8 cellular contexts compared by ENCODE assay signal in the genomic region with DNA sequence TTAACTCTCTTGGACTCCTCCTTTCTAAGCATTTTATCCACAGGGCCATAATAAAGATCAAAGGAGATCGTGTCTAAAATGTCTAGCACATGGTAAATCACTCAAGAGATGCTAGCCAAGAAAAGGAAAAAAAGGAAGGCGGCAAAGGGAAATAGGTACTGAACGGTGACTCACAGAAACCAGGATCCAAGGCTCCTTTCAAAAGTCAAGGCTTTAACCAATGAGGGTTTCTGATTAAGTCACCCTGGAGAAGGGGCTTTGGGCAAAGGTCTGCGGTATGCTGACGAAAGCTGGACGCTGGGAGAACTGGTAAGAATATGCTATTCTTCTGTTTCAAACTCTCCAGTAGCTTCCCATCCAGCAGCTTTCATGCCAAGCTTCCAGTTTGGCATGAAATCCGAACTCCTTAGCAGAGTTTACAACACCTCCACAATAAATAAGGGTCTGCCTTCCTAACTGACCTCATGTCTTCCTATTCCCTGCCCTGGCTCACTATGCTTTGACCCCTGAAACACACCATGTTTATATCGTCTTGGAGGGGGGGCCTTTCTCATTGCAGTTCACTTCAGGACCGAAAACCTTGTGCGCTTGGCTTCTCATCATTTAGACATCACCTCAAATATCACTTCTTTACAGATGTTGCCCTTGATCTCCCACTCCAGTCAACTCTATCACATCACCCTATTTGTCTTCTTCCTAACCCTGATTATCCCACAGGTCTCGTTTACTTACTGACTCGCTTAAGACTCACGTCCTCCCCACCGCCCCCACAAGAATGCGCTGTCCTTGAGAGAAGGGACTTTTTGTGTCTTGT. TPM values are rescaled to one million over a fixed set of nuclear protein-coding genes. Genes with fewer than 3 reads are reported as not detected.
DNase-seq lines count a peak whose midpoint lies in the region; ATAC-seq lines count a peak whose summit lies in the region.

No MANE protein-coding gene starts in this region.

- DNase-seq in NCI-H345 (lab: John Stamatoyannopoulos, UW) = peak; percentile 3
- no peak for DNase-seq in NCI-H345 treated with DMSO at 0.1 percent for 48 hours (lab: John Stamatoyannopoulos, UW; ENCODE audit: unreplicated experiment)
- peak; percentile 40 for DNase-seq in KBM-7
- DNase-seq in activated CD4-positive, alpha-beta T cell treated with anti-CD3 and anti-CD28 coated beads for 36 hours = peak; percentile 89
- DNase-seq in effector CD4-positive, alpha-beta T cell = peak; percentile 53
- peak; percentile 78 for DNase-seq in stimulated activated CD8-positive, alpha-beta memory T cell treated with anti-CD3 and anti-CD28 coated beads, Interleukin-4, amount 100 ng/mL, for 48 hours
- DNase-seq in ureter (ENCODE audit: low spot score) = no peak

- H3K9me3 Mint-ChIP-seq in activated CD4-positive, alpha-beta T cell treated with anti-CD3 and anti-CD28 coated beads for 36 hours (ENCODE audit: low read depth) = no peaks in the 10 kb centered on the region

- POLR2A ChIA-PET in activated CD4-positive, alpha-beta T cell treated with anti-CD3 and anti-CD28 coated beads for 36 hours (lab: Charles Lee) = interaction anchor here (0.5 to 4.6 kb wide), 10 partner anchors 11 to 148 kb away, joined by 3 to 72 read pairs (median 4); a partner anchor contains a TSS

- peaks cover 53% of the 10 kb centered on the region for H3K36me3 Mint-ChIP-seq in activated CD4-positive, alpha-beta T cell treated with anti-CD3 and anti-CD28 coated beads for 36 hours (ENCODE audit: low read depth)

- H3K27ac Mint-ChIP-seq in activated CD4-positive, alpha-beta T cell treated with anti-CD3 and anti-CD28 coated beads for 36 hours = peak overlapping the region; percentile 99

- ATAC-seq in activated CD4-positive, alpha-beta T cell treated with anti-CD3 and anti-CD28 coated beads for 36 hours = peak; percentile 73

- H3K27me3 ChIP-seq in mononuclear cell (ENCODE audit: insufficient read depth, low read length) = no peaks in the 10 kb centered on the region

- CTCF ChIA-PET in activated CD4-positive, alpha-beta T cell treated with anti-CD3 and anti-CD28 coated beads for 36 hours (lab: Charles Lee) = interaction anchor here (0.8 to 2.4 kb wide), 6 partner anchors 10 to 212 kb away, joined by 3 to 12 read pairs (median 4); no protein-coding TSS in a partner anchor

- H3K4me3 ChIP-seq in mononuclear cell (ENCODE audit: low read length) = peak overlapping the region; percentile 73

- H3K4me1 ChIP-seq in mononuclear cell (ENCODE audit: insufficient read depth, low read length) = peaks cover 38% of the 10 kb centered on the region

- intact Hi-C loops in activated CD4-positive, alpha-beta T cell treated with anti-CD3 and anti-CD28 coated beads for 36 hours (cut with DNase I, micrococcal nuclease) = loop anchor here (1.0 to 5.0 kb wide), 3 partner anchors 12 to 72 kb away; no protein-coding TSS in a partner anchor

- H3K4me3 Mint-ChIP-seq in activated CD4-positive, alpha-beta T cell treated with anti-CD3 and anti-CD28 coated beads for 36 hours = peak overlapping the region; percentile 94

- no peaks in the 10 kb centered on the region for H3K9me3 ChIP-seq in mononuclear cell (ENCODE audit: low read depth, low read length)

- peaks cover 59% of the 10 kb centered on the region for H3K4me1 Mint-ChIP-seq in activated CD4-positive, alpha-beta T cell treated with anti-CD3 and anti-CD28 coated beads for 36 hours

- in situ Hi-C loops in KBM-7 (cut with MboI; ENCODE audit: low pct_unique_long_range_greater_than_20kb, low sequenced_read_pairs) = no loop called here

- H3K27me3 Mint-ChIP-seq in activated CD4-positive, alpha-beta T cell treated with anti-CD3 and anti-CD28 coated beads for 36 hours = no peaks in the 10 kb centered on the region

RNA-seq across cellular contexts. Expression of a gene that starts 0.9 kb away (rescaled TPM):
- total RNA-seq in activated CD4-positive, alpha-beta T cell treated with anti-CD3 and anti-CD28 coated beads for 36 hours = 10 to 100 TPM; 56.5 to 61.2 TPM
- total RNA-seq in mononuclear cell (8.0 TPM), ureter (57.1 TPM)

RNA-seq across cellular contexts. Expression of a gene that starts 7.0 kb away (rescaled TPM):
- 100 to 1,000 TPM; 156 to 164 TPM for total RNA-seq in activated CD4-positive, alpha-beta T cell treated with anti-CD3 and anti-CD28 coated beads for 36 hours
- total RNA-seq in mononuclear cell (372 TPM), ureter (53.3 TPM)

RNA-seq across cellular contexts. Expression of a gene that starts 49.4 kb away (rescaled TPM):
- total RNA-seq in activated CD4-positive, alpha-beta T cell treated with anti-CD3 and anti-CD28 coated beads for 36 hours = 10 to 100 TPM; 61.7 to 71.3 TPM
- total RNA-seq in mononuclear cell (6.6 TPM), ureter (79.4 TPM)

Comparison
In these comparisons a context has a peak if more than half of its experiments do, and no peak if none do; other contexts are left out.
1. DNase-seq: peak in NCI-H345 (single experiment), KBM-7 (single experiment), activated CD4-positive, alpha-beta T cell treated with anti-CD3 and anti-CD28 coated beads for 36 hours (single experiment), effector CD4-positive, alpha-beta T cell (single experiment) and stimulated activated CD8-positive, alpha-beta memory T cell treated with anti-CD3 and anti-CD28 coated beads, Interleukin-4, amount 100 ng/mL, for 48 hours (single experiment); none in NCI-H345 treated with DMSO at 0.1 percent for 48 hours (single experiment) and ureter (single experiment).